In the genomic region with DNA sequence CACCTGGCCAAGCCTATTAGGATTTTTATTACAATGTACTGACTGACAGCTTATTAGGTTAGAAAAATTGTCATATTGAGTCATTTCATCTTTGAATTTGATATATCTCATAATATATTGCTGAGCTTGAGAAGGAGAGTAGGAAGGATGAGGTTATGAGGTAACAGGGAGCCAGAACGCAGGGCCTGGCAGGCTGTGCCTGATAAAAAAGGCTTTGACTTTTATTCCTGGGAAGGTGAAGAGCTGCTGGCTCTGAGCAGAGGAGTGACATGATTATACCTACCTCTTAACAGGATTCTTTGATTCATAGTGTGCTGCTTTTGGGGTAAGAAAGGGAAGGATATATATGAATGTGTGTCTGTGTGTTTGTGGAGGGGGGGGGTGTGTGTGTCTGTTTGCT, we compare ENCODE assay signal across 18 cellular contexts.
DNase-seq lines count a peak whose midpoint lies in the region; ATAC-seq and FAIRE-seq lines count a peak whose summit lies in the region.
"Had no signal": no experiment of that assay in that cellular context is flagged by ENCODE, and none has a peak within 500 bp of the region (broad histone marks: within the 10 kb centered on the region; RNA-seq: fewer than 3 reads in every experiment).

No MANE protein-coding gene starts in this region.

- peak overlapping the region; percentile 14 for H3K27ac Mint-ChIP-seq in activated CD4-positive, alpha-beta T cell treated with anti-CD3 and anti-CD28 coated beads, Interleukin-2, amount 10 ng/mL, durations not matched to agents 7 days and 5 days
- H3K27ac Mint-ChIP-seq in activated T-helper 2 cell treated with anti-CD3 and anti-CD28 coated beads, Interferon-gamma antibody, Interleukin-2, Interleukin-4, amounts not matched to agents 10 μg/mL and 5 μg/mL and 100 μg/mL, durations not matched to agents 14 hours and 24 hours and 36 hours, result peak overlapping the region; percentile 6
- H3K27ac Mint-ChIP-seq in stimulated activated naive B cell treated with anti-CD40 and anti-IgM and Interleukin-4, amounts not matched to agents 10 μg/mL and 1 μg/mL and 100 μg/mL, for 72 hours, result peak overlapping the region; percentile 27
- H3K27ac Mint-ChIP-seq: B cell had no signal

- H3K4me1 Mint-ChIP-seq in activated CD4-positive, alpha-beta T cell treated with anti-CD3 and anti-CD28 coated beads, Interleukin-2, amount 10 ng/mL, durations not matched to agents 7 days and 5 days, result peaks cover 4% of the 10 kb centered on the region
- H3K4me1 Mint-ChIP-seq in activated T-helper 2 cell treated with anti-CD3 and anti-CD28 coated beads, Interferon-gamma antibody, Interleukin-2, Interleukin-4, amounts not matched to agents 10 μg/mL and 5 μg/mL and 100 μg/mL, durations not matched to agents 14 hours and 24 hours and 36 hours (ENCODE audit: low read depth), result peaks cover 14% of the 10 kb centered on the region
- peaks cover 3 to 8% of the 10 kb centered on the region in 2 donors for H3K4me1 Mint-ChIP-seq in stimulated activated naive B cell treated with anti-CD40 and anti-IgM and Interleukin-4, amounts not matched to agents 10 μg/mL and 1 μg/mL and 100 μg/mL, for 72 hours

- no peaks in the 10 kb centered on the region for H3K27me3 Mint-ChIP-seq in activated CD4-positive, alpha-beta T cell treated with anti-CD3 and anti-CD28 coated beads, Interleukin-2, amount 10 ng/mL, durations not matched to agents 7 days and 5 days
- H3K27me3 Mint-ChIP-seq in activated T-helper 2 cell treated with anti-CD3 and anti-CD28 coated beads, Interferon-gamma antibody, Interleukin-2, Interleukin-4, amounts not matched to agents 10 μg/mL and 5 μg/mL and 100 μg/mL, durations not matched to agents 14 hours and 24 hours and 36 hours (ENCODE audit: low read depth), result no peaks in the 10 kb centered on the region
- H3K27me3 Mint-ChIP-seq in stimulated activated naive B cell treated with anti-CD40 and anti-IgM and Interleukin-4, amounts not matched to agents 10 μg/mL and 1 μg/mL and 100 μg/mL, for 72 hours, result no peaks in the 10 kb centered on the region
- H3K27me3 Mint-ChIP-seq: B cell had no signal

- H3K4me3 Mint-ChIP-seq in activated CD4-positive, alpha-beta T cell treated with anti-CD3 and anti-CD28 coated beads, Interleukin-2, amount 10 ng/mL, durations not matched to agents 7 days and 5 days, result no peak overlapping the region
- no peak overlapping the region for H3K4me3 Mint-ChIP-seq in activated T-helper 2 cell treated with anti-CD3 and anti-CD28 coated beads, Interferon-gamma antibody, Interleukin-2, Interleukin-4, amounts not matched to agents 10 μg/mL and 5 μg/mL and 100 μg/mL, durations not matched to agents 14 hours and 24 hours and 36 hours (ENCODE audit: low read depth)
- no peak overlapping the region for H3K4me3 Mint-ChIP-seq in stimulated activated naive B cell treated with anti-CD40 and anti-IgM and Interleukin-4, amounts not matched to agents 10 μg/mL and 1 μg/mL and 100 μg/mL, for 72 hours
- H3K4me3 Mint-ChIP-seq: B cell had no signal

- FAIRE-seq in HTR-8/SVneo (lab: Jason Lieb, UNC), result no peak
- FAIRE-seq: G401.6, H54 had no signal

- no peaks in the 10 kb centered on the region for H3K9me3 Mint-ChIP-seq in activated CD4-positive, alpha-beta T cell treated with anti-CD3 and anti-CD28 coated beads, Interleukin-2, amount 10 ng/mL, durations not matched to agents 7 days and 5 days
- H3K9me3 Mint-ChIP-seq in activated T-helper 2 cell treated with anti-CD3 and anti-CD28 coated beads, Interferon-gamma antibody, Interleukin-2, Interleukin-4, amounts not matched to agents 10 μg/mL and 5 μg/mL and 100 μg/mL, durations not matched to agents 14 hours and 24 hours and 36 hours, result no peaks in the 10 kb centered on the region
- H3K9me3 Mint-ChIP-seq in stimulated activated naive B cell treated with anti-CD40 and anti-IgM and Interleukin-4, amounts not matched to agents 10 μg/mL and 1 μg/mL and 100 μg/mL, for 72 hours, result no peaks in the 10 kb centered on the region

- CTCF ChIA-PET in activated CD4-positive, alpha-beta T cell treated with anti-CD3 and anti-CD28 coated beads, Interleukin-2, amount 10 ng/mL, durations not matched to agents 7 days and 5 days (lab: Charles Lee), result no interaction called here

- H3K36me3 Mint-ChIP-seq in activated CD4-positive, alpha-beta T cell treated with anti-CD3 and anti-CD28 coated beads, Interleukin-2, amount 10 ng/mL, durations not matched to agents 7 days and 5 days (ENCODE audit: low read depth), result peaks cover 30% of the 10 kb centered on the region
- H3K36me3 Mint-ChIP-seq in activated T-helper 2 cell treated with anti-CD3 and anti-CD28 coated beads, Interferon-gamma antibody, Interleukin-2, Interleukin-4, amounts not matched to agents 10 μg/mL and 5 μg/mL and 100 μg/mL, durations not matched to agents 14 hours and 24 hours and 36 hours (ENCODE audit: low read depth), result peaks cover 65% of the 10 kb centered on the region
- peaks cover 35 to 38% of the 10 kb centered on the region in 2 donors for H3K36me3 Mint-ChIP-seq in stimulated activated naive B cell treated with anti-CD40 and anti-IgM and Interleukin-4, amounts not matched to agents 10 μg/mL and 1 μg/mL and 100 μg/mL, for 72 hours

- intact Hi-C loops in Right ventricle myocardium superior (cut with DNase I), result no loop called here
- intact Hi-C loops in left cardiac atrium (cut with DNase I), result loop anchor here in 1 of 2 donors (5.0 kb wide), 1 partner anchor 65 kb away; no protein-coding TSS in a partner anchor
- intact Hi-C loops in activated T-helper 2 cell treated with anti-CD3 and anti-CD28 coated beads, Interferon-gamma antibody, Interleukin-2, Interleukin-4, amounts not matched to agents 10 μg/mL and 5 μg/mL and 100 μg/mL, durations not matched to agents 14 hours and 24 hours and 36 hours (cut with micrococcal nuclease), result no loop called here

- POLR2A ChIA-PET in activated CD4-positive, alpha-beta T cell treated with anti-CD3 and anti-CD28 coated beads, Interleukin-2, amount 10 ng/mL, durations not matched to agents 7 days and 5 days (lab: Charles Lee), result no interaction called here

- ATAC-seq in Right ventricle myocardium superior (ENCODE audit: poor library complexity), result peak; percentile 70
- ATAC-seq in left cardiac atrium, result no peak
- ATAC-seq in stimulated activated naive B cell treated with anti-CD40 and anti-IgM and Interleukin-4, amounts not matched to agents 10 μg/mL and 1 μg/mL and 100 μg/mL, for 72 hours (replicated peaks), result no peak
- ATAC-seq: PC-3 had no signal

- no peak for DNase-seq in activated CD4-positive, alpha-beta T cell treated with anti-CD3 and anti-CD28 coated beads, Interleukin-2, amount 10 ng/mL, durations not matched to agents 7 days and 5 days
- DNase-seq in activated CD4-positive, alpha-beta T cell treated with anti-CD3 and anti-CD28 coated beads, Interleukin-2, amount 50 U/mL, for 4 hours, result no peak
- DNase-seq in Right ventricle myocardium superior, result no peak
- no peak for DNase-seq in left cardiac atrium
- no peak for DNase-seq in activated T-helper 2 cell treated with anti-CD3 and anti-CD28 coated beads, Interferon-gamma antibody, Interleukin-2, Interleukin-4, amounts not matched to agents 10 μg/mL and 5 μg/mL and 100 μg/mL, durations not matched to agents 14 hours and 24 hours and 36 hours (ENCODE audit: low spot score)
- no peak for DNase-seq in stimulated activated naive B cell treated with anti-CD40 and anti-IgM and Interleukin-4, amounts not matched to agents 10 μg/mL and 1 μg/mL and 100 μg/mL, for 72 hours
- no peak for DNase-seq in HTR-8/SVneo (ENCODE audit: insufficient read length, low spot score)
- DNase-seq: Caco-2, NCI-H1417 treated with DMSO at 0.1 percent for 48 hours, NCI-H187 treated with DMSO at 0.1 percent for 48 hours, NCI-H2227 treated with DMSO at 0.1 percent for 48 hours, NCI-H510A treated with DMSO at 0.1 percent for 48 hours, NCI-H774, PC-3, RPMI8226 had no signal
